ENCODE assay signal across 23 cellular contexts in the genomic region with DNA sequence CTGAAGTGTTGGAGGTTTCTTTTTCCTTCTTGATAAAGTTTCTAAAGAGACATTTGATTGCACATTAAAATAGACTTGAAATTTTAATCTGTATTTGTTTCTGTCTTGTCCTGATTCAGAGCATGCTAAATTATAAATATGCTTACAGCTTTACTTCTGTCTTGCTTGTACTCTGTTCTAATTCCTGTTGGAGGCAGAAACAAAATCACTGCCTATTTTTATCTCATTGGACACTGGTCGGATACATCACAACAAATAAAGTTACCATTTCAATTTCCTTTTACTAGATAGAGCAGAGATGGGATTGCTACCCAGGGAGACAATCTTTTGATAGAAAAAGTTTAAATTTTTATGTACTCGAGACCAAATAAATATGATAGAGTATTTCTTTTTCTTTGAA. TPM values are rescaled to one million over a fixed set of nuclear protein-coding genes. Genes with fewer than 3 reads are reported as not detected.
DNase-seq lines count a peak whose midpoint lies in the region; ATAC-seq and TF ChIP-seq lines count a peak whose summit lies in the region.
"Had no signal": no experiment of that assay in that cellular context is flagged by ENCODE, and none has a peak within 500 bp of the region (broad histone marks: within the 10 kb centered on the region; RNA-seq: fewer than 3 reads in every experiment).

No MANE protein-coding gene starts in this region.

- POLR2A ChIA-PET in naive thymus-derived CD4-positive, alpha-beta T cell (lab: Charles Lee) = no interaction called here

- TF ChIP-seq POLR2A in prostate gland (IDR thresholded peaks at IDR 0.05) = no peak

- no peak overlapping the region for H3K27ac ChIP-seq in prostate gland
- H3K27ac ChIP-seq in naive thymus-derived CD4-positive, alpha-beta T cell (ENCODE audit: low read depth, low read length) = no peak overlapping the region
- H3K27ac ChIP-seq: BLaER1 had no signal

- H3K4me1 Mint-ChIP-seq in glutamatergic neuron (ENCODE audit: low read depth, unreplicated experiment) = peaks cover 60% of the 10 kb centered on the region
- H3K4me1 Mint-ChIP-seq in naive thymus-derived CD4-positive, alpha-beta T cell = no peaks in the 10 kb centered on the region
- H3K4me1 Mint-ChIP-seq: CD14-positive monocyte; CD4-positive, alpha-beta memory T cell; CD4-positive, CD25-positive, alpha-beta regulatory T cell; CD8-positive, alpha-beta memory T cell had no signal

- no peaks in the 10 kb centered on the region for H3K27me3 ChIP-seq in prostate gland (replicated peaks; ENCODE audit: insufficient read depth)
- no peaks in the 10 kb centered on the region for H3K27me3 ChIP-seq in naive thymus-derived CD4-positive, alpha-beta T cell (ENCODE audit: control insufficient read depth in 2 of 2, insufficient read depth in 2 of 2, low read length in 2 of 2)
- H3K27me3 ChIP-seq: BE2C, BLaER1 had no signal

- WGBS in prostate gland = 86% methylated on average over 2 of the region's 2 CpGs

- H3K4me1 ChIP-seq in prostate gland (replicated peaks) = no peaks in the 10 kb centered on the region
- no peaks in the 10 kb centered on the region for H3K4me1 ChIP-seq in naive thymus-derived CD4-positive, alpha-beta T cell (ENCODE audit: control insufficient read depth in 2 of 2, insufficient read depth in 2 of 2, low read length in 2 of 2)

- intact Hi-C loops in left ventricle myocardium superior (cut with micrococcal nuclease) = no loop called here
- intact Hi-C loops in Right ventricle myocardium inferior (cut with DNase I) = no loop called here
- intact Hi-C loops in prostate gland (cut with DNase I) = no loop called here
- intact Hi-C loops in naive thymus-derived CD4-positive, alpha-beta T cell (cut with micrococcal nuclease) = no loop called here

- peak overlapping the region; percentile 18 for H3K27ac Mint-ChIP-seq in glutamatergic neuron (ENCODE audit: unreplicated experiment)
- H3K27ac Mint-ChIP-seq in naive thymus-derived CD4-positive, alpha-beta T cell = no peak overlapping the region
- H3K27ac Mint-ChIP-seq: CD14-positive monocyte; CD4-positive, alpha-beta memory T cell; CD4-positive, CD25-positive, alpha-beta regulatory T cell; CD8-positive, alpha-beta memory T cell had no signal

- H3K9me3 ChIP-seq in prostate gland = no peaks in the 10 kb centered on the region
- H3K9me3 ChIP-seq in naive thymus-derived CD4-positive, alpha-beta T cell (ENCODE audit: control insufficient read depth in 2 of 3, low read length in 3 of 3) = no peaks in the 10 kb centered on the region
- H3K9me3 ChIP-seq: BE2C, BLaER1 had no signal

- H3K36me3 ChIP-seq in prostate gland = no peaks in the 10 kb centered on the region
- H3K36me3 ChIP-seq in naive thymus-derived CD4-positive, alpha-beta T cell (ENCODE audit: control insufficient read depth in 2 of 3, insufficient read depth in 3 of 3, low read length in 3 of 3) = no peaks in the 10 kb centered on the region
- H3K36me3 ChIP-seq: BLaER1 had no signal

- no peak overlapping the region for H3K4me3 ChIP-seq in prostate gland
- no peak overlapping the region for H3K4me3 ChIP-seq in naive thymus-derived CD4-positive, alpha-beta T cell (ENCODE audit: low read length)
- H3K4me3 ChIP-seq: BLaER1, GM12878 had no signal

- H3K27me3 Mint-ChIP-seq in glutamatergic neuron (ENCODE audit: unreplicated experiment) = peaks cover 2% of the 10 kb centered on the region
- H3K27me3 Mint-ChIP-seq in naive thymus-derived CD4-positive, alpha-beta T cell = peaks cover 0 to 9% (median 7%) of the 10 kb centered on the region in 5 donors
- H3K27me3 Mint-ChIP-seq: CD4-positive, alpha-beta memory T cell had no signal

- ATAC-seq in left ventricle myocardium superior (peak; percentile 16), Right ventricle myocardium inferior (no peak)
- ATAC-seq in naive thymus-derived CD4-positive, alpha-beta T cell = no peak
- ATAC-seq: GM12878 had no signal

- TF ChIP-seq CTCF in glutamatergic neuron (IDR thresholded peaks at IDR 0.05; ENCODE audit: partially characterized antibody, unreplicated experiment) (no peak), prostate gland (IDR thresholded peaks at IDR 0.05) (no peak)

- CTCF ChIA-PET in naive thymus-derived CD4-positive, alpha-beta T cell (lab: Charles Lee) = no interaction called here

- peaks cover 7% of the 10 kb centered on the region for H3K9me3 Mint-ChIP-seq in glutamatergic neuron (ENCODE audit: unreplicated experiment)
- H3K9me3 Mint-ChIP-seq in naive thymus-derived CD4-positive, alpha-beta T cell = peaks cover 0 to 4% (median 0%) of the 10 kb centered on the region in 11 donors
- H3K9me3 Mint-ChIP-seq: CD4-positive, alpha-beta memory T cell; CD4-positive, CD25-positive, alpha-beta regulatory T cell had no signal

- DNase-seq in left ventricle myocardium superior = no peak
- DNase-seq in Right ventricle myocardium inferior (ENCODE audit: missing footprints) = no peak
- no peak for DNase-seq in glutamatergic neuron
- no peak for DNase-seq in prostate gland (ENCODE audit: low spot score)
- DNase-seq in naive thymus-derived CD4-positive, alpha-beta T cell = no peak
- DNase-seq: 8988T; ACHN; BE2C; C1 segment of cervical spinal cord; CD4-positive, alpha-beta memory T cell; CD4-positive, CD25-positive, alpha-beta regulatory T cell; CD8-positive, alpha-beta memory T cell; COR-L47; DMS 273 treated with DMSO at 0.1 percent for 48 hours; DMS153; DMS53; DMS79; DND-41; EL; GDM1 had no signal

- no peaks in the 10 kb centered on the region for H3K36me3 Mint-ChIP-seq in glutamatergic neuron (ENCODE audit: unreplicated experiment)
- H3K36me3 Mint-ChIP-seq in naive thymus-derived CD4-positive, alpha-beta T cell = no peaks in the 10 kb centered on the region
- H3K36me3 Mint-ChIP-seq: CD14-positive monocyte; CD4-positive, alpha-beta memory T cell; CD4-positive, CD25-positive, alpha-beta regulatory T cell; CD8-positive, alpha-beta memory T cell had no signal

- peak overlapping the region; percentile 58 for H3K4me3 Mint-ChIP-seq in glutamatergic neuron (ENCODE audit: unreplicated experiment)
- H3K4me3 Mint-ChIP-seq in naive thymus-derived CD4-positive, alpha-beta T cell = no peak overlapping the region
- H3K4me3 Mint-ChIP-seq: CD14-positive monocyte; CD4-positive, alpha-beta memory T cell; CD4-positive, CD25-positive, alpha-beta regulatory T cell; CD8-positive, alpha-beta memory T cell had no signal

RNA-seq across cellular contexts. Expression of gene ANK2, which starts 6.9 kb away (rescaled TPM):
- total RNA-seq in left ventricle myocardium superior (350 TPM), Right ventricle myocardium inferior (284 TPM), glutamatergic neuron (ENCODE audit: unreplicated experiment) (1,513 TPM), prostate gland (10 to 100 TPM in 1 of 2 donors, 1 to 10 TPM in 1; 3.5 to 26.0 TPM)
- total RNA-seq in naive thymus-derived CD4-positive, alpha-beta T cell = 1 to 10 TPM in 2 of 5 experiments, not detected in 3; 1.1 to 2.0 TPM
- not detected for polyA plus RNA-seq in naive thymus-derived CD4-positive, alpha-beta T cell
- total RNA-seq: CD4-positive, alpha-beta memory T cell; CD4-positive, CD25-positive, alpha-beta regulatory T cell had no signal
- polyA plus RNA-seq: CD14-positive monocyte; CD4-positive, alpha-beta memory T cell; CD4-positive, CD25-positive, alpha-beta regulatory T cell; CD8-positive, alpha-beta memory T cell had no signal

Comparison
In these comparisons a context has a peak if more than half of its experiments do, and no peak if none do; other contexts are left out.
1. RNA of gene ANK2, which starts 6.9 kb away (total RNA-seq): 1,513 TPM in glutamatergic neuron (single experiment), 350 TPM in left ventricle myocardium superior (single experiment) and 284 TPM in Right ventricle myocardium inferior (single experiment); 3.5 to 26.0 TPM in prostate gland and 1.1 to 2.0 TPM in naive thymus-derived CD4-positive, alpha-beta T cell; every median in the first group is over 10 times any median in the second.